In genomic region chr4:169009281-169010124, GRCh38 we compare ENCODE assay signal across 1 cellular context.
TF ChIP-seq lines count a peak whose summit lies in the region.

No MANE protein-coding gene starts in this region.

TF ChIP-seq in K562, 482 proteins besides CTCF, POLR2A, EP300 and RAD21 (continued from another document):
- TF ChIP-seq SFPQ (IDR thresholded peaks at IDR 0.05; ENCODE audit: low read depth, low read length), result no peak
